In genomic region chr7:126993626-126994213, GRCh38 we compare ENCODE assay signal across 21 cellular contexts.
"Had no signal": no experiment of that assay in that cellular context is flagged by ENCODE, and none has a peak within 500 bp of the region (broad histone marks: within the 10 kb centered on the region; RNA-seq: fewer than 3 reads in every experiment).

No MANE protein-coding gene starts in this region.

- H3K27me3 Mint-ChIP-seq: activated B cell treated with CpG ODN at 0.5 μM for 24 hours had no signal

- ATAC-seq: activated CD4-positive, alpha-beta T cell treated with anti-CD3 and anti-CD28 coated beads for 36 hours; activated T-cell treated with anti-CD3 and anti-CD28 coated beads, Interleukin-2, amount 50 U/mL, for 4 hours; effector memory CD8-positive, alpha-beta T cell; esophagus mucosa; left lung; naive thymus-derived CD4-positive, alpha-beta T cell; sciatic nerve had no signal

- DNase-seq: activated B cell treated with CpG ODN at 0.5 μM for 24 hours; activated CD4-positive, alpha-beta T cell treated with anti-CD3 and anti-CD28 coated beads for 36 hours; activated CD4-positive, alpha-beta T cell treated with anti-CD3 and anti-CD28 coated beads, Interleukin-2, amount 50 U/mL, for 4 hours; activated CD8-positive, alpha-beta memory T cell treated with anti-CD3 and anti-CD28 coated beads, Interleukin-2, amount 50 U/mL, for 48 hours; activated naive CD4-positive, alpha-beta T cell; activated T-cell treated with anti-CD3 and anti-CD28 coated beads, Interleukin-2, amount 50 U/mL, for 4 hours; adrenal gland; effector memory CD8-positive, alpha-beta T cell; foreskin melanocyte; left lung; naive thymus-derived CD4-positive, alpha-beta T cell; stimulated activated CD4-positive, alpha-beta T cell treated with anti-CD3 and anti-CD28 coated beads, Interleukin-15, amount 100 ng/mL, for 24 hours; stimulated activated naive B cell treated with anti-CD40 and anti-IgM and Interleukin-4, amounts not matched to agents 10 μg/mL and 1 μg/mL and 100 μg/mL, for 72 hours; transverse colon; uterus had no signal

- H3K4me1 Mint-ChIP-seq: activated B cell treated with CpG ODN at 0.5 μM for 24 hours; activated CD4-positive, alpha-beta T cell treated with anti-CD3 and anti-CD28 coated beads for 36 hours; central memory CD8-positive, alpha-beta T cell; naive thymus-derived CD4-positive, alpha-beta T cell; neural crest cell; stimulated activated naive B cell treated with anti-CD40 and anti-IgM and Interleukin-4, amounts not matched to agents 10 μg/mL and 1 μg/mL and 100 μg/mL, for 72 hours had no signal

- H3K9me3 Mint-ChIP-seq: activated B cell treated with CpG ODN at 0.5 μM for 24 hours; activated T-cell treated with anti-CD3 and anti-CD28 coated beads, Interleukin-2, amount 50 U/mL, for 4 hours; activated T-helper 2 cell treated with anti-CD3 and anti-CD28 coated beads, Interferon-gamma antibody, Interleukin-2, Interleukin-4, amounts not matched to agents 10 μg/mL and 5 μg/mL and 100 μg/mL, durations not matched to agents 14 hours and 24 hours and 36 hours; central memory CD8-positive, alpha-beta T cell; neural crest cell; stimulated activated naive B cell treated with anti-CD40 and anti-IgM and Interleukin-4, amounts not matched to agents 10 μg/mL and 1 μg/mL and 100 μg/mL, for 72 hours had no signal

- H3K27ac Mint-ChIP-seq: activated B cell treated with CpG ODN at 0.5 μM for 24 hours; activated CD4-positive, alpha-beta T cell treated with anti-CD3 and anti-CD28 coated beads for 36 hours; activated naive CD8-positive, alpha-beta T cell; activated T-helper 2 cell treated with anti-CD3 and anti-CD28 coated beads, Interferon-gamma antibody, Interleukin-2, Interleukin-4, amounts not matched to agents 10 μg/mL and 5 μg/mL and 100 μg/mL, durations not matched to agents 14 hours and 24 hours and 36 hours; effector memory CD8-positive, alpha-beta T cell; naive thymus-derived CD4-positive, alpha-beta T cell; stimulated activated naive B cell treated with anti-CD40 and anti-IgM and Interleukin-4, amounts not matched to agents 10 μg/mL and 1 μg/mL and 100 μg/mL, for 72 hours had no signal

- H3K36me3 Mint-ChIP-seq: activated naive CD8-positive, alpha-beta T cell; naive thymus-derived CD4-positive, alpha-beta T cell; stimulated activated naive B cell treated with anti-CD40 and anti-IgM and Interleukin-4, amounts not matched to agents 10 μg/mL and 1 μg/mL and 100 μg/mL, for 72 hours had no signal

- H3K4me3 Mint-ChIP-seq: activated B cell treated with CpG ODN at 0.5 μM for 24 hours; activated CD4-positive, alpha-beta T cell treated with anti-CD3 and anti-CD28 coated beads for 36 hours; activated naive CD8-positive, alpha-beta T cell; activated T-cell treated with anti-CD3 and anti-CD28 coated beads, Interleukin-2, amount 50 U/mL, for 4 hours; central memory CD8-positive, alpha-beta T cell; effector memory CD8-positive, alpha-beta T cell; naive thymus-derived CD4-positive, alpha-beta T cell; neural crest cell; stimulated activated naive B cell treated with anti-CD40 and anti-IgM and Interleukin-4, amounts not matched to agents 10 μg/mL and 1 μg/mL and 100 μg/mL, for 72 hours had no signal
